1 cellular context compared by ENCODE assay signal in genomic region chr6:3797231-3798200, GRCh38.
TF ChIP-seq lines count a peak whose summit lies in the region.

No MANE protein-coding gene starts in this region.

TF ChIP-seq in HepG2, 621 proteins besides CTCF, POLR2A, EP300 and RAD21 (continued from another document and continues in another):
- 0 out of 2 replicates have a peak, but pooled peaks have one; percentile 31 for TF ChIP-seq FOXK1 (CRISPR knock-in tag; IDR thresholded peaks at IDR 0.05; ENCODE audit: borderline replicate concordance, low read depth)
- peak; percentile 75 for TF ChIP-seq ZNF605 (CRISPR knock-in tag; IDR thresholded peaks at IDR 0.05)
- TF ChIP-seq BCL3 (CRISPR knock-in tag; IDR thresholded peaks at IDR 0.05): 0 out of 2 replicates have a peak, but pooled peaks have one; percentile 53
- no peak for TF ChIP-seq SMAD1 (CRISPR knock-in tag; IDR thresholded peaks at IDR 0.05; ENCODE audit: borderline replicate concordance, low read depth)
- no peak for TF ChIP-seq YEATS4 (CRISPR knock-in tag; IDR thresholded peaks at IDR 0.05; ENCODE audit: borderline replicate concordance)
- peak; percentile 72 for TF ChIP-seq HOMEZ (CRISPR knock-in tag; IDR thresholded peaks at IDR 0.05; ENCODE audit: low read depth)
- no peak for TF ChIP-seq CREB1 (IDR thresholded peaks at IDR 0.05)
- TF ChIP-seq CREB1 (CRISPR knock-in tag; IDR thresholded peaks at IDR 0.05): peak; percentile 19; the same call in 1 of the 2 replicates
- TF ChIP-seq LCORL (IDR thresholded peaks at IDR 0.05): peak; percentile 54; the same call in 1 of the 2 replicates
- TF ChIP-seq LCORL (CRISPR knock-in tag; IDR thresholded peaks at IDR 0.05): peak; percentile 72
- TF ChIP-seq FOXC1 (CRISPR knock-in tag; IDR thresholded peaks at IDR 0.05; ENCODE audit: borderline replicate concordance): no peak
- 0 out of 2 replicates have a peak, but pooled peaks have one; percentile 16 for TF ChIP-seq SMAD9 (CRISPR knock-in tag; IDR thresholded peaks at IDR 0.05)
- peak; percentile 69 for TF ChIP-seq ZSCAN29 (CRISPR knock-in tag; conservative IDR thresholded peaks at IDR 0.05)
- peak; percentile 48; the same call in 1 of the 2 replicates for TF ChIP-seq CREM (IDR thresholded peaks at IDR 0.05)
- TF ChIP-seq CREM (CRISPR knock-in tag; IDR thresholded peaks at IDR 0.05): no peak
- TF ChIP-seq ZNF142 (CRISPR knock-in tag; IDR thresholded peaks at IDR 0.05): no peak
- TF ChIP-seq THAP7 (CRISPR knock-in tag; IDR thresholded peaks at IDR 0.05): no peak
- TF ChIP-seq CENPT (CRISPR knock-in tag; IDR thresholded peaks at IDR 0.05; ENCODE audit: low read depth): no peak
- TF ChIP-seq FOXK2 (IDR thresholded peaks at IDR 0.05): 0 out of 2 replicates have a peak, but pooled peaks have one; percentile 23
- TF ChIP-seq SOX5 (CRISPR knock-in tag; IDR thresholded peaks at IDR 0.05; ENCODE audit: borderline replicate concordance): peak; percentile 79
- peak; percentile 19 to 40; a peak in 2 of 4 replicates for TF ChIP-seq HMGXB4 (CRISPR knock-in tag; IDR thresholded peaks at IDR 0.05; ENCODE audit: borderline replicate concordance in 1 of 2, low read depth in 1 of 2)
- TF ChIP-seq HDAC1 (CRISPR knock-in tag; IDR thresholded peaks at IDR 0.05): 0 out of 2 replicates have a peak, but pooled peaks have one; percentile 37
- no peak for TF ChIP-seq ZNF839 (CRISPR knock-in tag; IDR thresholded peaks at IDR 0.05; ENCODE audit: borderline replicate concordance)
- TF ChIP-seq ZHX1 (CRISPR knock-in tag; IDR thresholded peaks at IDR 0.05; ENCODE audit: low read depth): no peak
- peak; percentile 51 for TF ChIP-seq HNF1B (CRISPR knock-in tag; IDR thresholded peaks at IDR 0.05)
- no peak for TF ChIP-seq KLF13 (CRISPR knock-in tag; IDR thresholded peaks at IDR 0.05)
- peak; percentile 32; the same call in 1 of the 2 replicates for TF ChIP-seq GMEB1 (CRISPR knock-in tag; IDR thresholded peaks at IDR 0.05; ENCODE audit: borderline replicate concordance)
- no peak for TF ChIP-seq THYN1 (CRISPR knock-in tag; IDR thresholded peaks at IDR 0.05; ENCODE audit: borderline replicate concordance, low read depth)
- TF ChIP-seq ZNF10 (CRISPR knock-in tag; IDR thresholded peaks at IDR 0.05; ENCODE audit: borderline replicate concordance, low read depth): no peak
- TF ChIP-seq TBL1XR1 (IDR thresholded peaks at IDR 0.05; ENCODE audit: borderline replicate concordance, low read length, partially characterized antibody): no peak
- peak; percentile 61; the same call in 1 of the 2 replicates for TF ChIP-seq THRA (CRISPR knock-in tag; IDR thresholded peaks at IDR 0.05; ENCODE audit: borderline replicate concordance)
- no peak for TF ChIP-seq ZNF256 (CRISPR knock-in tag; conservative IDR thresholded peaks at IDR 0.05)
- TF ChIP-seq PAXIP1 (CRISPR knock-in tag; conservative IDR thresholded peaks at IDR 0.05): peak; percentile 76
